8 cellular contexts compared by ENCODE assay signal in the genomic region with DNA sequence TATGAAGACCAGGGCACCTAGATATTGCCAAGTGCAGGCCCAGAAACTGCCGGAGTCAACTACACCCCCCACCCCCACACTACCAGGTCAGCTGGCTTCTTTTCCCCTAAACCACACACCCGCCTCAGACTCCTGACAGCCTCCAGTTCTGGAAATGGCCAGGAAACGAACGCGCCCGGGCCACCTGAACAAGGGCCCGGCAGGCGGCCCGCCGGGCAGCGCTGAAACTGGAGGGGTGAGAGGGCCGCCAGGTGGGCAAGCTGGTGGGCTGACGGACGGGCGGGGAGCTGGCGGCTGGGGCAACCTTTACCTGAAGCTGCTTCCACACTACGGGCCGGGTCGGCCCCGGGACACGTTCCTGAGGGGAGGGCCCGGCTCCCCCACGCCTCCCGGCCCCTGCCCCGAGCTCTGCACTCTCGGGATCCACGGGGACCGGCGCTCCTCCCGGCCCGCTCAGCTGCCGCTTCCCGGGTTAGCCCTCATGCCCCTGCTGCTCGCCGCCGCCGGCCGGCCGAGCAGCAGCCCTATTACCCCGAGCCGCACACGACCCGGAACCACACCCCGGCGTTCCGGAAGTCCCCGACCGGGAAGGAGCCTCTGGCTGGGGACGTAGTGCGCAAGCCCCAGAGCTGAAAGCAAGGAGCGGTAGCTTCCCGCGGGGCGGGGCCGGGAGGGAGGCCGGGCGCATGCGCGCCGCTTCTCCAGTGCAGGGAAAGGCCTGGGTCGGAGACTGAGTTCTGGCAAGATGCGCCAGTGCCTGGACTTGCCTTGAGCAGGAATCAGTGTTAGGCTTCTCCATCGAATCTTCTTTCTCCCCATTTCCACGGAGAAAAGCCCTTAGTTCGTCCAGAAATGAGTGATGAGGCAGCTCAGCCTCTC. TPM values are rescaled to one million over a fixed set of nuclear protein-coding genes. Genes with fewer than 3 reads are reported as not detected.
A peak's percentile ranks its signal among the peaks of the same experiment; 100 is the strongest.
DNase-seq lines count a peak whose midpoint lies in the region; ATAC-seq, FAIRE-seq and TF ChIP-seq lines count a peak whose summit lies in the region.

A gene (minus strand): TSS at position 548 of the 879 bp plus-strand sequence. CDS start 34,634 bp downstream, outside the sequence.

- H3K27me3 Mint-ChIP-seq in T-helper 2 cell treated with Interferon-gamma antibody and Interleukin-4, amounts not matched to agents 5 μg/mL and 100 μg/mL, for 36 hours (ENCODE audit: low read depth): no peaks in the 10 kb centered on the region

- peak within 1 kb of the TSS; percentile 85 to 90 for H3K4me3 ChIP-seq in ascending aorta
- peak within 1 kb of the TSS; percentile 94 for H3K4me3 ChIP-seq in right cardiac atrium (ENCODE audit: low read length)

- H3K27ac ChIP-seq in ascending aorta (peak within 1 kb of the TSS; percentile 64 to 66), right cardiac atrium (ENCODE audit: low read length) (peak within 1 kb of the TSS; percentile 71)

- intact Hi-C loops in ascending aorta (cut with DNase I) (loop anchor here (1.0 kb wide), 1 partner anchor 39 kb away; no protein-coding TSS in a partner anchor), right cardiac atrium (cut with DNase I) (no loop called here)

- H3K27ac Mint-ChIP-seq in T-helper 2 cell treated with Interferon-gamma antibody and Interleukin-4, amounts not matched to agents 5 μg/mL and 100 μg/mL, for 36 hours: peak within 1 kb of the TSS; percentile 67

- H3K36me3 ChIP-seq in ascending aorta: no peaks in the 10 kb centered on the region

- no peaks in the 10 kb centered on the region for H3K9me3 ChIP-seq in ascending aorta
- H3K9me3 ChIP-seq in right cardiac atrium (ENCODE audit: control insufficient read depth, low read length): no peaks in the 10 kb centered on the region

- H3K4me1 Mint-ChIP-seq in T-helper 2 cell treated with Interferon-gamma antibody and Interleukin-4, amounts not matched to agents 5 μg/mL and 100 μg/mL, for 36 hours (ENCODE audit: low read depth): peaks cover 16% of the 10 kb centered on the region

- H3K27me3 ChIP-seq in ascending aorta (no peaks in the 10 kb centered on the region), right cardiac atrium (ENCODE audit: control insufficient read depth, insufficient read depth) (no peaks in the 10 kb centered on the region)

- peak; percentile 55 for ATAC-seq in GM18508 (IDR thresholded peaks at IDR 0.05; ENCODE audit: insufficient read depth, unreplicated experiment)
- ATAC-seq in HG02981 (IDR thresholded peaks at IDR 0.05; ENCODE audit: unreplicated experiment): peak; percentile 99
- ATAC-seq in right cardiac atrium: peak; percentile 100

- no peak for FAIRE-seq in urothelium cell line (lab: Jason Lieb, UNC)

- DNase-seq in NCI-H2029 (lab: John Stamatoyannopoulos, UW) (peak; percentile 97), ascending aorta (ENCODE audit: low spot score in 2 of 2) (peak; percentile 83 to 98), right cardiac atrium (peak; percentile 99), pulmonary artery endothelial cell (ENCODE audit: low read depth, low spot score) (peak; percentile 82), urothelium cell line (ENCODE audit: low spot score) (peak; percentile 96)
- DNase-seq in T-helper 2 cell treated with Interferon-gamma antibody and Interleukin-4, amounts not matched to agents 5 μg/mL and 100 μg/mL, for 36 hours (ENCODE audit: low spot score): peak; percentile 94

- under 1% methylated on average over 65 of the region's 65 CpGs for WGBS in right cardiac atrium

- no peaks in the 10 kb centered on the region for H3K9me3 Mint-ChIP-seq in T-helper 2 cell treated with Interferon-gamma antibody and Interleukin-4, amounts not matched to agents 5 μg/mL and 100 μg/mL, for 36 hours

- peaks cover 2% of the 10 kb centered on the region for H3K36me3 Mint-ChIP-seq in T-helper 2 cell treated with Interferon-gamma antibody and Interleukin-4, amounts not matched to agents 5 μg/mL and 100 μg/mL, for 36 hours (ENCODE audit: low read depth)

- H3K4me1 ChIP-seq in ascending aorta: peaks cover 0 to 12% of the 10 kb centered on the region in 2 donors
- H3K4me1 ChIP-seq in right cardiac atrium (ENCODE audit: control insufficient read depth, insufficient read depth, low read length): no peaks in the 10 kb centered on the region

- no peak for TF ChIP-seq CTCF in ascending aorta (IDR thresholded peaks at IDR 0.05)

- peak within 1 kb of the TSS; percentile 82 for H3K4me3 Mint-ChIP-seq in T-helper 2 cell treated with Interferon-gamma antibody and Interleukin-4, amounts not matched to agents 5 μg/mL and 100 μg/mL, for 36 hours

RNA-seq across cellular contexts. Expression of the gene that starts here (rescaled TPM):
- total RNA-seq in ascending aorta: 49.6 TPM
- total RNA-seq in right cardiac atrium: 100 to 1,000 TPM in 3 of 4 donors, 10 to 100 TPM in 1; 97.1 to 116 (median 106) TPM
- 115 TPM for polyA plus RNA-seq in right cardiac atrium
- 81.3 and 90.1 TPM in 2 replicates for total RNA-seq in pulmonary artery endothelial cell

Comparison
In these comparisons a context has a peak if more than half of its experiments do, and no peak if none do; other contexts are left out.
1. Peak in every context shown above with its lines: DNase-seq, ATAC-seq, H3K4me3 ChIP-seq and H3K27ac ChIP-seq.